In genomic region chr1:6308449-6308848, GRCh38 we compare ENCODE assay signal across 24 cellular contexts. TPM values are rescaled to one million over a fixed set of nuclear protein-coding genes. Genes with fewer than 3 reads are reported as not detected.
DNase-seq lines count a peak whose midpoint lies in the region; ATAC-seq and TF ChIP-seq lines count a peak whose summit lies in the region.
"Had no signal": no experiment of that assay in that cellular context is flagged by ENCODE, and none has a peak within 500 bp of the region (broad histone marks: within the 10 kb centered on the region; RNA-seq: fewer than 3 reads in every experiment).

No MANE protein-coding gene starts in this region.

- H3K27ac ChIP-seq in AG04450 (ENCODE audit: low read depth, low read length) (peak overlapping the region; percentile 21), HEK293 (ENCODE audit: extremely low read depth, low read depth, low read length) (no peak overlapping the region), RWPE1 (0 out of 2 replicates have a peak overlapping the region, but pooled peaks have one; percentile 21), endodermal cell (ENCODE audit: low read depth, low read length) (no peak overlapping the region)
- H3K27ac ChIP-seq: 22Rv1, A549, C4-2B had no signal

- no peaks in the 10 kb centered on the region for H3K27me3 ChIP-seq in AG04450 (ENCODE audit: control insufficient read depth, insufficient read depth, low read length)
- H3K27me3 ChIP-seq in endodermal cell (ENCODE audit: control insufficient read depth, insufficient read depth, low read length, poor library complexity, severe bottlenecking): no peaks in the 10 kb centered on the region
- H3K27me3 ChIP-seq: BLaER1 treated with 17β-estradiol and CSF1 and Interleukin-3, amounts not matched to agents 10 nM and 100 nM had no signal

- CTCF ChIA-PET in AG04450 (lab: Charles Lee): no interaction called here
- CTCF ChIA-PET in HEK293 (lab: Yijun Ruan, JAX): no interaction called here
- CTCF ChIA-PET in RWPE1 (lab: Yijun Ruan, JAX): no interaction called here

- H3K9me3 Mint-ChIP-seq in neural crest cell (no peaks in the 10 kb centered on the region), endodermal cell (peaks cover 27% of the 10 kb centered on the region)
- H3K9me3 Mint-ChIP-seq: CD4-positive, alpha-beta memory T cell; CD4-positive, CD25-positive, alpha-beta regulatory T cell had no signal

- H3K4me1 Mint-ChIP-seq in neural crest cell: no peaks in the 10 kb centered on the region
- H3K4me1 Mint-ChIP-seq in endodermal cell: peaks cover 4% of the 10 kb centered on the region
- H3K4me1 Mint-ChIP-seq: B cell; CD4-positive, alpha-beta memory T cell; CD4-positive, CD25-positive, alpha-beta regulatory T cell; CD8-positive, alpha-beta memory T cell had no signal

- H3K9me3 ChIP-seq in AG04450 (ENCODE audit: control insufficient read depth, insufficient read depth, low read length) (peaks cover 7% of the 10 kb centered on the region), HEK293 (ENCODE audit: control insufficient read depth, insufficient read depth, low read depth, low read length) (no peaks in the 10 kb centered on the region), endodermal cell (ENCODE audit: control insufficient read depth, low read length) (no peaks in the 10 kb centered on the region)
- H3K9me3 ChIP-seq: A549 had no signal

- H3K27me3 Mint-ChIP-seq in neural crest cell (ENCODE audit: low read depth): no peaks in the 10 kb centered on the region
- H3K27me3 Mint-ChIP-seq in endodermal cell (ENCODE audit: insufficient read depth): no peaks in the 10 kb centered on the region
- H3K27me3 Mint-ChIP-seq: B cell; CD4-positive, alpha-beta memory T cell; CD4-positive, CD25-positive, alpha-beta regulatory T cell; CD8-positive, alpha-beta memory T cell had no signal

- H3K4me3 ChIP-seq in AG04450 (ENCODE audit: low read depth, low read length) (no peak overlapping the region), HEK293 (ENCODE audit: low read depth, low read length) (no peak overlapping the region), endodermal cell (ENCODE audit: low read length) (no peak overlapping the region)
- H3K4me3 ChIP-seq: A549, GM12878 had no signal

- POLR2A ChIA-PET in AG04450 (lab: Yijun Ruan, JAX) (no interaction called here), HEK293 (lab: Yijun Ruan, JAX) (no interaction called here), RWPE1 (lab: Yijun Ruan, JAX; ENCODE audit: low non-redundant PET) (no interaction called here)

- peaks cover 0 to 58% of the 10 kb centered on the region in 2 experiments; a peak in 1 of 3 replicates for H3K36me3 ChIP-seq in HEK293 (ENCODE audit: control insufficient read depth in 2 of 2, insufficient read depth in 1 of 2, low read length in 2 of 2)
- H3K36me3 ChIP-seq in endodermal cell (ENCODE audit: control insufficient read depth, insufficient read depth, low read length): peaks cover 3% of the 10 kb centered on the region

- TF ChIP-seq CTCF in AG04450 (IDR thresholded peaks at IDR 0.05; ENCODE audit: low read depth, low read length): no peak
- no peak for TF ChIP-seq CTCF in HEK293 (tag by site-specific recombination; IDR thresholded peaks at IDR 0.05)
- no peak for TF ChIP-seq CTCF in RWPE1 (conservative IDR thresholded peaks at IDR 0.05; ENCODE audit: low read depth)
- TF ChIP-seq CTCF in neural crest cell (conservative IDR thresholded peaks at IDR 0.05): no peak
- TF ChIP-seq CTCF in endodermal cell (conservative IDR thresholded peaks at IDR 0.05): no peak

- H3K4me1 ChIP-seq in HEK293 (ENCODE audit: control insufficient read depth, insufficient read depth, low read length) (no peaks in the 10 kb centered on the region), endodermal cell (ENCODE audit: control insufficient read depth, insufficient read depth, low read length) (peaks cover 7% of the 10 kb centered on the region)
- H3K4me1 ChIP-seq: A549 had no signal

- H3K36me3 Mint-ChIP-seq in neural crest cell (ENCODE audit: low read depth): peaks cover 28% of the 10 kb centered on the region
- H3K36me3 Mint-ChIP-seq in endodermal cell (ENCODE audit: low read depth): peaks cover 19% of the 10 kb centered on the region
- H3K36me3 Mint-ChIP-seq: CD4-positive, alpha-beta memory T cell had no signal

- H3K4me3 Mint-ChIP-seq in neural crest cell (no peak overlapping the region), endodermal cell (no peak overlapping the region)
- H3K4me3 Mint-ChIP-seq: B cell; CD4-positive, alpha-beta memory T cell; CD4-positive, CD25-positive, alpha-beta regulatory T cell; CD8-positive, alpha-beta memory T cell had no signal

- DNase-seq in AG04450 (ENCODE audit: low read depth, low spot score) (no peak), RWPE1 (ENCODE audit: low spot score) (no peak), neural crest cell (ENCODE audit: low read depth, low spot score) (no peak), endodermal cell (no peak)
- no peak for DNase-seq in stimulated activated CD4-positive, alpha-beta T cell treated with anti-CD3 and anti-CD28 coated beads, Interleukin-4, amount 100 ng/mL, for 1 hour
- DNase-seq: AML-193; CD4-positive, alpha-beta memory T cell; CD4-positive, CD25-positive, alpha-beta regulatory T cell; CD8-positive, alpha-beta memory T cell; COR-L47; DMS 273 treated with DMSO at 0.1 percent for 48 hours; DMS153; DMS53; DMS79; EL; GDM1 had no signal

- H3K27ac Mint-ChIP-seq in neural crest cell (ENCODE audit: unreplicated experiment) (peak overlapping the region; percentile 43), endodermal cell (no peak overlapping the region)
- H3K27ac Mint-ChIP-seq: B cell; CD4-positive, alpha-beta memory T cell had no signal

- no peak overlapping the region for H3K9ac ChIP-seq in endodermal cell (ENCODE audit: extremely low read depth, low read length, poor library complexity, severe bottlenecking)
- H3K9ac ChIP-seq: BLaER1 treated with 17β-estradiol and CSF1 and Interleukin-3, amounts not matched to agents 10 nM and 100 nM had no signal

- no peak for ATAC-seq in HG02852 (IDR thresholded peaks at IDR 0.05; ENCODE audit: unreplicated experiment)
- ATAC-seq: A549, GM12878 had no signal

- WGBS in endodermal cell (ENCODE audit: insufficient coverage in 1 of 2, insufficient read length in 1 of 2), 2 experiments: 94% methylated on average over 13 of the region's 13 CpGs

TF ChIP-seq in HEK293, 187 proteins besides CTCF, POLR2A, EP300 and RAD21:
- TF ChIP-seq SCRT2 (tag by site-specific recombination; IDR thresholded peaks at IDR 0.05): peak; percentile 67
- peak; percentile 53 for TF ChIP-seq SCRT1 (tag by site-specific recombination; IDR thresholded peaks at IDR 0.05; ENCODE audit: borderline replicate concordance)
- TF ChIP-seq, protein P1, sequence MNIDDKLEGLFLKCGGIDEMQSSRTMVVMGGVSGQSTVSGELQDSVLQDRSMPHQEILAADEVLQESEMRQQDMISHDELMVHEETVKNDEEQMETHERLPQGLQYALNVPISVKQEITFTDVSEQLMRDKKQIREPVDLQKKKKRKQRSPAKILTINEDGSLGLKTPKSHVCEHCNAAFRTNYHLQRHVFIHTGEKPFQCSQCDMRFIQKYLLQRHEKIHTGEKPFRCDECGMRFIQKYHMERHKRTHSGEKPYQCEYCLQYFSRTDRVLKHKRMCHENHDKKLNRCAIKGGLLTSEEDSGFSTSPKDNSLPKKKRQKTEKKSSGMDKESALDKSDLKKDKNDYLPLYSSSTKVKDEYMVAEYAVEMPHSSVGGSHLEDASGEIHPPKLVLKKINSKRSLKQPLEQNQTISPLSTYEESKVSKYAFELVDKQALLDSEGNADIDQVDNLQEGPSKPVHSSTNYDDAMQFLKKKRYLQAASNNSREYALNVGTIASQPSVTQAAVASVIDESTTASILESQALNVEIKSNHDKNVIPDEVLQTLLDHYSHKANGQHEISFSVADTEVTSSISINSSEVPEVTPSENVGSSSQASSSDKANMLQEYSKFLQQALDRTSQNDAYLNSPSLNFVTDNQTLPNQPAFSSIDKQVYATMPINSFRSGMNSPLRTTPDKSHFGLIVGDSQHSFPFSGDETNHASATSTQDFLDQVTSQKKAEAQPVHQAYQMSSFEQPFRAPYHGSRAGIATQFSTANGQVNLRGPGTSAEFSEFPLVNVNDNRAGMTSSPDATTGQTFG (tag by site-specific recombination; IDR thresholded peaks at IDR 0.05; ENCODE audit: borderline replicate concordance): no peak
TF ChIP-seq in HEK293: peak in this region for 2.

RNA-seq across cellular contexts. Expression of gene GPR153, which starts 47.6 kb away (rescaled TPM):
- polyA plus RNA-seq in AG04450 (2011; rRNA removed): 4.7 and 6.1 TPM in 2 replicates
- 5.3 and 7.0 TPM in 2 replicates for polyA minus RNA-seq in AG04450 (2011; rRNA and poly(A)+ RNA removed)
- 28.1 and 28.7 TPM in 2 replicates for total RNA-seq in neural crest cell
- 1 to 10 TPM; 2.4 to 2.8 TPM for total RNA-seq in endodermal cell
- polyA plus RNA-seq in endodermal cell (2013, experiment 1 of 2): 25.3 TPM
- polyA plus RNA-seq in endodermal cell (2013, experiment 2 of 2): 23.1 TPM
- polyA plus RNA-seq: CD4-positive, alpha-beta memory T cell; CD4-positive, CD25-positive, alpha-beta regulatory T cell had no signal

Comparison
In these comparisons a context has a peak if more than half of its experiments do, and no peak if none do; other contexts are left out.
1. H3K27ac ChIP-seq: peak in AG04450 (single experiment) and RWPE1 (single experiment); none in HEK293 (single experiment) and endodermal cell (single experiment).